ENCODE assay signal across 16 cellular contexts in the genomic region with DNA sequence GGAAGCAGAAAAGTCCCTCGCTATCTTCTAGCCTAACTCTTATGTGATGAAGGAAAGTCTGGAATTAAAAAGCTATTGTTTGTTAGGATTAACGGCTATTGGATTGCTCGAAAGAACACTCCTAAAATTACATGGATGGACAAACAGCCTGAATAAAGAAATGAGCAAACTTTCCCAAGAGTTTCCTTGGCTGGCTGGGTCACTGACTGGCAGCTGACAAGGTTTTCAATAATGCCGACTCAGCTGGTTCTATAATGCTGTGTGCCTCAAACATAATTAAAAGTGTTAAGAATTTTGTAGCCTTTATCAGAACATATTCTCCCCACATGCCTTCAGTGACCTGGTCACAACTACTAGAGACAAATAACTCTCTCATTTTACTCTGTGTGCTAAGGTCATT.
A peak's percentile ranks its signal among the peaks of the same experiment; 100 is the strongest.
DNase-seq lines count a peak whose midpoint lies in the region; ATAC-seq, FAIRE-seq and TF ChIP-seq lines count a peak whose summit lies in the region.
"Had no signal": no experiment of that assay in that cellular context is flagged by ENCODE, and none has a peak within 500 bp of the region (broad histone marks: within the 10 kb centered on the region; RNA-seq: fewer than 3 reads in every experiment).

No MANE protein-coding gene starts in this region.

- no peaks in the 10 kb centered on the region for H3K36me3 ChIP-seq in K562 (ENCODE audit: control insufficient read depth, insufficient read depth, low read length)
- H3K36me3 ChIP-seq in mesendoderm (ENCODE audit: control insufficient read depth, insufficient read depth, low read length), result no peaks in the 10 kb centered on the region
- H3K36me3 ChIP-seq: BLaER1 treated with 17β-estradiol and CSF1 and Interleukin-3, amounts not matched to agents 10 nM and 100 nM; HAP-1 had no signal

- intact Hi-C loops in K562 (cut with micrococcal nuclease), result no loop called here

- H3K27ac ChIP-seq in A549 (no peak overlapping the region), K562 (ENCODE audit: extremely low read depth, low read depth, low read length) (no peak overlapping the region), mesendoderm (ENCODE audit: low read depth, low read length) (no peak overlapping the region)
- H3K27ac ChIP-seq: BLaER1 treated with 17β-estradiol and CSF1 and Interleukin-3, amounts not matched to agents 10 nM and 100 nM had no signal

- H3K9ac ChIP-seq in K562 (ENCODE audit: insufficient read depth in 1 of 2, low read depth in 2 of 2, low read length in 2 of 2) (no peak overlapping the region), mesendoderm (ENCODE audit: low read length) (no peak overlapping the region)
- H3K9ac ChIP-seq: BLaER1 treated with 17β-estradiol and CSF1 and Interleukin-3, amounts not matched to agents 10 nM and 100 nM had no signal

- POLR2A ChIA-PET in A549 (lab: Yijun Ruan, JAX) (no interaction called here), K562 (lab: Yijun Ruan, JAX) (no interaction called here)

- no peak overlapping the region for H3K4ac ChIP-seq in mesendoderm (ENCODE audit: low read depth, low read length)

- peaks cover 4 to 6% of the 10 kb centered on the region in 2 experiments; a peak in 4 of 5 replicates for H3K27me3 ChIP-seq in K562 (ENCODE audit: control insufficient read depth in 2 of 2, insufficient read depth in 2 of 2, low read length in 2 of 2)
- H3K27me3 ChIP-seq in mesendoderm (ENCODE audit: insufficient read depth, low read length, poor library complexity), result no peaks in the 10 kb centered on the region
- H3K27me3 ChIP-seq: BLaER1 treated with 17β-estradiol and CSF1 and Interleukin-3, amounts not matched to agents 10 nM and 100 nM had no signal

- H3K4me1 ChIP-seq in A549 (no peaks in the 10 kb centered on the region), K562 (replicated peaks in 1 of 2; ENCODE audit: control insufficient read depth in 2 of 2, insufficient read depth in 2 of 2, low read length in 2 of 2) (no peaks in the 10 kb centered on the region), mesendoderm (ENCODE audit: control insufficient read depth, low read depth, low read length) (no peaks in the 10 kb centered on the region)
- H3K4me1 ChIP-seq: BLaER1 treated with 17β-estradiol and CSF1 and Interleukin-3, amounts not matched to agents 10 nM and 100 nM had no signal

- no peak overlapping the region for H4K5ac ChIP-seq in mesendoderm (ENCODE audit: low read length)

- H3K4me3 ChIP-seq in A549 (no peak overlapping the region), K562 (no peak overlapping the region), mesendoderm (ENCODE audit: low read length) (no peak overlapping the region)
- H3K4me3 ChIP-seq: BLaER1 treated with 17β-estradiol and CSF1 and Interleukin-3, amounts not matched to agents 10 nM and 100 nM; HAP-1 had no signal

- no peaks in the 10 kb centered on the region for H3K79me1 ChIP-seq in mesendoderm (ENCODE audit: low read length)

- H3K56ac ChIP-seq in mesendoderm (ENCODE audit: low read length), result no peak overlapping the region

- no peak for TF ChIP-seq RAD21 in A549 (conservative IDR thresholded peaks at IDR 0.05 in 1 of 2, IDR thresholded peaks at IDR 0.05 in 1 of 2)
- no peak for TF ChIP-seq RAD21 in K562 (CRISPR knock-in tag; conservative IDR thresholded peaks at IDR 0.05 in 1 of 2, IDR thresholded peaks at IDR 0.05 in 1 of 2)

- TF ChIP-seq POLR2A in A549 (IDR thresholded peaks at IDR 0.05; ENCODE audit: low read length) (no peak), K562 (conservative IDR thresholded peaks at IDR 0.05) (no peak)

- no peak overlapping the region for H3K23ac ChIP-seq in mesendoderm (ENCODE audit: low read length)

- H3K9me1 ChIP-seq in K562 (ENCODE audit: control insufficient read depth, insufficient read depth, low read length), result no peaks in the 10 kb centered on the region

- CTCF ChIA-PET in A549 (lab: Yijun Ruan, JAX) (no interaction called here), K562 (lab: Yijun Ruan, JAX; ENCODE audit: low intra/inter-chr PET ratio) (no interaction called here)

- H3K4me2 ChIP-seq in A549 (no peak overlapping the region), K562 (ENCODE audit: insufficient read depth, low read length) (no peak overlapping the region), mesendoderm (ENCODE audit: low read length) (no peak overlapping the region)
- H3K4me2 ChIP-seq: BLaER1 treated with 17β-estradiol and CSF1 and Interleukin-3, amounts not matched to agents 10 nM and 100 nM had no signal

- no peak for TF ChIP-seq EP300 in A549 (IDR thresholded peaks at IDR 0.05)
- TF ChIP-seq EP300 in K562 (IDR thresholded peaks at IDR 0.05; ENCODE audit: low read length), result no peak

- TF ChIP-seq CTCF in A549 (IDR thresholded peaks at IDR 0.05) (no peak), K562 (IDR thresholded peaks at IDR 0.05 in 2 of 3, conservative IDR thresholded peaks at IDR 0.05 in 1 of 3; ENCODE audit: insufficient read depth in 2 of 3, low read depth in 1 of 3, low read length in 3 of 3) (no peak)

- no TSS peak for BruUV-seq in K562 (replicated peaks; lab: Mats Ljungman, UMichigan)

- ATAC-seq in A549 (no peak), K562 (no peak), GM19395 (IDR thresholded peaks at IDR 0.05; ENCODE audit: unreplicated experiment) (no peak), GM18907 (IDR thresholded peaks at IDR 0.05; ENCODE audit: unreplicated experiment) (no peak)
- ATAC-seq: CD8-positive, alpha-beta T cell had no signal

- H3K79me2 ChIP-seq in K562 (ENCODE audit: control insufficient read depth, insufficient read depth, low read length) (no peaks in the 10 kb centered on the region), mesendoderm (ENCODE audit: control insufficient read depth, insufficient read depth, low read length) (no peaks in the 10 kb centered on the region)

- H2BK120ac ChIP-seq in mesendoderm (ENCODE audit: low read depth, low read length), result no peak overlapping the region

- H3K9me3 ChIP-seq in A549 (no peaks in the 10 kb centered on the region), K562 (replicated peaks; ENCODE audit: control insufficient read depth, insufficient read depth, low read depth, low read length) (no peaks in the 10 kb centered on the region)
- H3K9me3 ChIP-seq: BLaER1 treated with 17β-estradiol and CSF1 and Interleukin-3, amounts not matched to agents 10 nM and 100 nM; HAP-1 had no signal

- H2AK5ac ChIP-seq in mesendoderm (ENCODE audit: low read length), result no peak overlapping the region

- no peak overlapping the region for H2BK5ac ChIP-seq in mesendoderm (ENCODE audit: low read length)

- FAIRE-seq in A549 (lab: Jason Lieb, UNC) (no peak), K562 (lab: Jason Lieb, UNC) (no peak)
- FAIRE-seq: GM12891 had no signal

- no peaks in the 10 kb centered on the region for H4K20me1 ChIP-seq in K562 (replicated peaks; ENCODE audit: control insufficient read depth, insufficient read depth, low read length)
- H4K20me1 ChIP-seq: BLaER1 treated with 17β-estradiol and CSF1 and Interleukin-3, amounts not matched to agents 10 nM and 100 nM had no signal

- in situ Hi-C loops in K562 (cut with MboI), result no loop called here

- H2AFZ ChIP-seq in K562 (ENCODE audit: low read depth, low read length), result no peak overlapping the region

- 22% methylated on average over 4 of the region's 4 CpGs for WGBS in A549 (ENCODE audit: missing lambda C conversion rate)
- 20% methylated on average over 4 of the region's 4 CpGs for WGBS in K562 (ENCODE audit: insufficient coverage, low coverage, missing lambda C conversion rate)
- no CpG with 5 or more reads among the region's 4 CpGs for WGBS in mesendoderm (ENCODE audit: extremely low coverage, insufficient coverage, low lambda C conversion rate)

- no peak for DNase-seq in A549 (ENCODE audit: low read depth in 1 of 2, low spot score in 1 of 2)
- no peak for DNase-seq in K562 (ENCODE audit: extremely low read depth in 1 of 4, low spot score in 3 of 4)
- no peak for DNase-seq in mesendoderm
- peak; percentile 26 for DNase-seq in retina
- no peak for DNase-seq in Kasumi-1 (lab: John Stamatoyannopoulos, UW)
- DNase-seq: 8988T; Calu3; CD8-positive, alpha-beta T cell; DMS79 treated with DMSO at 0.1 percent for 48 hours; GOT3; KBM-7 had no signal

- H3K18ac ChIP-seq in mesendoderm (ENCODE audit: low read length), result peak overlapping the region; percentile 47

- no peak overlapping the region for H2BK15ac ChIP-seq in mesendoderm (replicated peaks; ENCODE audit: low read depth)

- no peak overlapping the region for H4K8ac ChIP-seq in mesendoderm (ENCODE audit: low read depth, low read length)

TF ChIP-seq in A549, 52 proteins besides CTCF, POLR2A, EP300 and RAD21:
- TF ChIP-seq, protein P1, sequence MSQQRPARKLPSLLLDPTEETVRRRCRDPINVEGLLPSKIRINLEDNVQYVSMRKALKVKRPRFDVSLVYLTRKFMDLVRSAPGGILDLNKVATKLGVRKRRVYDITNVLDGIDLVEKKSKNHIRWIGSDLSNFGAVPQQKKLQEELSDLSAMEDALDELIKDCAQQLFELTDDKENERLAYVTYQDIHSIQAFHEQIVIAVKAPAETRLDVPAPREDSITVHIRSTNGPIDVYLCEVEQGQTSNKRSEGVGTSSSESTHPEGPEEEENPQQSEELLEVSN (IDR thresholded peaks at IDR 0.05; ENCODE audit: borderline replicate concordance, low read depth), result no peak
- peak; percentile 73 for TF ChIP-seq MAFK (IDR thresholded peaks at IDR 0.05; ENCODE audit: partially characterized antibody)

TF ChIP-seq in K562, 482 proteins besides CTCF, POLR2A, EP300 and RAD21 (continues in another document):
- no peak for TF ChIP-seq ZC3H11A (IDR thresholded peaks at IDR 0.05; ENCODE audit: low read depth, low read length)
- TF ChIP-seq, protein P2, sequence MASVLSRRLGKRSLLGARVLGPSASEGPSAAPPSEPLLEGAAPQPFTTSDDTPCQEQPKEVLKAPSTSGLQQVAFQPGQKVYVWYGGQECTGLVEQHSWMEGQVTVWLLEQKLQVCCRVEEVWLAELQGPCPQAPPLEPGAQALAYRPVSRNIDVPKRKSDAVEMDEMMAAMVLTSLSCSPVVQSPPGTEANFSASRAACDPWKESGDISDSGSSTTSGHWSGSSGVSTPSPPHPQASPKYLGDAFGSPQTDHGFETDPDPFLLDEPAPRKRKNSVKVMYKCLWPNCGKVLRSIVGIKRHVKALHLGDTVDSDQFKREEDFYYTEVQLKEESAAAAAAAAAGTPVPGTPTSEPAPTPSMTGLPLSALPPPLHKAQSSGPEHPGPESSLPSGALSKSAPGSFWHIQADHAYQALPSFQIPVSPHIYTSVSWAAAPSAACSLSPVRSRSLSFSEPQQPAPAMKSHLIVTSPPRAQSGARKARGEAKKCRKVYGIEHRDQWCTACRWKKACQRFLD (CRISPR knock-in tag; IDR thresholded peaks at IDR 0.05), result no peak
